20 cellular contexts compared by ENCODE assay signal in genomic region chr10:124342821-124343170, GRCh38.
"Had no signal": no experiment of that assay in that cellular context is flagged by ENCODE, and none has a peak within 500 bp of the region (broad histone marks: within the 10 kb centered on the region; RNA-seq: fewer than 3 reads in every experiment).

No MANE protein-coding gene starts in this region.

- H3K27me3 ChIP-seq: colonic mucosa, testis, transverse colon had no signal

- H3K27ac ChIP-seq: colonic mucosa, testis, transverse colon had no signal

- H3K4me3 Mint-ChIP-seq: activated naive CD4-positive, alpha-beta T cell treated with anti-CD3 and anti-CD28 coated beads, Interleukin-2, amount 50 U/mL, for 24 hours; mesothelial cell of epicardium; T-helper 17 cell had no signal

- DNase-seq: activated CD4-positive, alpha-beta T cell treated with anti-CD3 and anti-CD28 coated beads for 1 hour; activated CD8-positive, alpha-beta memory T cell treated with anti-CD3 and anti-CD28 coated beads, Interleukin-2, amount 50 U/mL, for 4 hours; activated T-cell treated with anti-CD3 and anti-CD28 coated beads, Interleukin-2, amount 50 U/mL, for 1 hour; anterior cingulate cortex; cerebellar nuclear complex; colonic mucosa; effector memory CD4-positive, alpha-beta T cell; left cardiac atrium; left ventricle myocardium superior; naive B cell; right cardiac atrium; stimulated activated CD4-positive, alpha-beta T cell treated with anti-CD3 and anti-CD28 coated beads, Interleukin-2, amount 100 ng/mL, for 48 hours; stimulated activated naive CD8-positive, alpha-beta T cell treated with anti-CD3 and anti-CD28 coated beads, Interleukin-15, Interleukin-2, amounts not matched to agents 100 U/mL and 50 U/mL, for 24 hours; SW 1271; T-helper 17 cell; T1000; testis; transverse colon had no signal

- H3K36me3 Mint-ChIP-seq: activated naive CD4-positive, alpha-beta T cell treated with anti-CD3 and anti-CD28 coated beads, Interleukin-2, amount 50 U/mL, for 24 hours; mesothelial cell of epicardium; naive B cell had no signal

- H3K36me3 ChIP-seq: colonic mucosa, transverse colon had no signal

- H3K27ac Mint-ChIP-seq: activated naive CD4-positive, alpha-beta T cell treated with anti-CD3 and anti-CD28 coated beads, Interleukin-2, amount 50 U/mL, for 24 hours; mesothelial cell of epicardium; T-helper 17 cell had no signal

- H3K9me3 Mint-ChIP-seq: activated naive CD4-positive, alpha-beta T cell treated with anti-CD3 and anti-CD28 coated beads, Interleukin-2, amount 50 U/mL, for 24 hours; mesothelial cell of epicardium; naive B cell had no signal

- H3K4me3 ChIP-seq: colonic mucosa, testis, transverse colon had no signal

- H3K4me1 ChIP-seq: colonic mucosa, testis, transverse colon had no signal

- H3K27me3 Mint-ChIP-seq: activated naive CD4-positive, alpha-beta T cell treated with anti-CD3 and anti-CD28 coated beads, Interleukin-2, amount 50 U/mL, for 24 hours; naive B cell had no signal

- H3K9me3 ChIP-seq: colonic mucosa, testis, transverse colon had no signal

- ATAC-seq: left ventricle myocardium superior; right cardiac atrium; stimulated activated naive CD8-positive, alpha-beta T cell treated with anti-CD3 and anti-CD28 coated beads, Interleukin-15, Interleukin-2, amounts not matched to agents 100 U/mL and 50 U/mL, for 24 hours; T-helper 17 cell had no signal
